ENCODE assay signal across 9 cellular contexts in the genomic region with DNA sequence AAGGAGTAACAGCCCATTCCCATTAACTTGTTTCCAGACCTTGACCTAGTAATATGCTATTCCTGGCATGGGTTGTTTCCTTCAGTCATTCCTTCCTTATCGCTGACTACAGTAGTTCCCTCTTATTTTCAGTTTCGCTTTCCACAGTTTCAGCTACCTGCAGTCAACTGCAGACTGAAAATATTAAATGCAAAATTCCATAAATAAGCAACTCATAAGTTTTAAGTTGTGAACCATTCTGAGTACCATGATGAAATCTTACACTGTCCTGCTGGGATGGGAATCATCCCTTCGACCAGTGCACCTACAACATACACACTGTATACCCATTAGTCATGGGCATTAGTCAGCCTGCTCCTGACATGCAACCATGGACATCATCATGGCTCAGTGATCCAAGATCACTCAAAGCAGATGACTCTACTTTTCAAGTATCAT.
DNase-seq lines count a peak whose midpoint lies in the region; ATAC-seq lines count a peak whose summit lies in the region.
"Had no signal": no experiment of that assay in that cellular context is flagged by ENCODE, and none has a peak within 500 bp of the region (broad histone marks: within the 10 kb centered on the region; RNA-seq: fewer than 3 reads in every experiment).

No MANE protein-coding gene starts in this region.

- peaks cover 2% of the 10 kb centered on the region for H3K27me3 Mint-ChIP-seq in activated CD4-positive, alpha-beta T cell treated with anti-CD3 and anti-CD28 coated beads, Interleukin-2, amount 10 ng/mL, durations not matched to agents 24 days and 14 days
- H3K27me3 Mint-ChIP-seq in T-helper 1 cell treated with Interleukin-12 subunit alpha and Interleukin-12 subunit beta and Interleukin-4 antibody, amounts not matched to agents 30 μg/mL and 1 μg/mL, for 36 hours (ENCODE audit: low read depth), result peaks cover 12% of the 10 kb centered on the region

- peaks cover 16% of the 10 kb centered on the region for H3K4me1 Mint-ChIP-seq in activated CD4-positive, alpha-beta T cell treated with anti-CD3 and anti-CD28 coated beads, Interleukin-2, amount 10 ng/mL, durations not matched to agents 24 days and 14 days
- peaks cover 19% of the 10 kb centered on the region for H3K4me1 Mint-ChIP-seq in T-helper 1 cell treated with Interleukin-12 subunit alpha and Interleukin-12 subunit beta and Interleukin-4 antibody, amounts not matched to agents 30 μg/mL and 1 μg/mL, for 36 hours (ENCODE audit: low read depth)

- no peaks in the 10 kb centered on the region for H3K27me3 ChIP-seq in subcutaneous abdominal adipose tissue (ENCODE audit: control insufficient read depth in 5 of 5, insufficient read depth in 4 of 5, low read length in 5 of 5)

- H3K4me3 Mint-ChIP-seq in activated CD4-positive, alpha-beta T cell treated with anti-CD3 and anti-CD28 coated beads, Interleukin-2, amount 10 ng/mL, durations not matched to agents 24 days and 14 days, result peak overlapping the region; percentile 70
- peak overlapping the region; percentile 67 for H3K4me3 Mint-ChIP-seq in T-helper 1 cell treated with Interleukin-12 subunit alpha and Interleukin-12 subunit beta and Interleukin-4 antibody, amounts not matched to agents 30 μg/mL and 1 μg/mL, for 36 hours

- H3K9me3 Mint-ChIP-seq in activated CD4-positive, alpha-beta T cell treated with anti-CD3 and anti-CD28 coated beads, Interleukin-2, amount 10 ng/mL, durations not matched to agents 24 days and 14 days, result no peaks in the 10 kb centered on the region
- H3K9me3 Mint-ChIP-seq in T-helper 1 cell treated with Interleukin-12 subunit alpha and Interleukin-12 subunit beta and Interleukin-4 antibody, amounts not matched to agents 30 μg/mL and 1 μg/mL, for 36 hours, result peaks cover 8% of the 10 kb centered on the region

- no peaks in the 10 kb centered on the region for H3K9me3 ChIP-seq in subcutaneous abdominal adipose tissue (ENCODE audit: control insufficient read depth in 5 of 5, low read length in 5 of 5)

- intact Hi-C loops in activated CD4-positive, alpha-beta T cell treated with anti-CD3 and anti-CD28 coated beads, Interleukin-2, amount 10 ng/mL, durations not matched to agents 24 days and 14 days (cut with micrococcal nuclease), result no loop called here

- peak overlapping the region in 3 of 5 donors; percentile 34 to 55 (median 41) for H3K4me3 ChIP-seq in subcutaneous abdominal adipose tissue (ENCODE audit: low read depth in 1 of 5, low read length in 5 of 5)

- ATAC-seq in HG02678 (IDR thresholded peaks at IDR 0.05; ENCODE audit: unreplicated experiment) (no peak), HG03025 (IDR thresholded peaks at IDR 0.05; ENCODE audit: low FRiP score, unreplicated experiment) (no peak)

- H3K36me3 Mint-ChIP-seq in activated CD4-positive, alpha-beta T cell treated with anti-CD3 and anti-CD28 coated beads, Interleukin-2, amount 10 ng/mL, durations not matched to agents 24 days and 14 days (ENCODE audit: low read depth), result no peaks in the 10 kb centered on the region
- H3K36me3 Mint-ChIP-seq in T-helper 1 cell treated with Interleukin-12 subunit alpha and Interleukin-12 subunit beta and Interleukin-4 antibody, amounts not matched to agents 30 μg/mL and 1 μg/mL, for 36 hours (ENCODE audit: low read depth), result peaks cover 5% of the 10 kb centered on the region

- H3K27ac Mint-ChIP-seq in activated CD4-positive, alpha-beta T cell treated with anti-CD3 and anti-CD28 coated beads, Interleukin-2, amount 10 ng/mL, durations not matched to agents 24 days and 14 days, result peak overlapping the region; percentile 12
- peak overlapping the region; percentile 57 for H3K27ac Mint-ChIP-seq in T-helper 1 cell treated with Interleukin-12 subunit alpha and Interleukin-12 subunit beta and Interleukin-4 antibody, amounts not matched to agents 30 μg/mL and 1 μg/mL, for 36 hours

- H3K9ac ChIP-seq in subcutaneous abdominal adipose tissue (ENCODE audit: low read length in 5 of 5), result no peak overlapping the region

- peaks cover 0 to 6% (median 0%) of the 10 kb centered on the region in 5 donors for H3K4me1 ChIP-seq in subcutaneous abdominal adipose tissue (ENCODE audit: control insufficient read depth in 5 of 5, insufficient read depth in 5 of 5, low read length in 5 of 5)

- DNase-seq in activated CD4-positive, alpha-beta T cell treated with anti-CD3 and anti-CD28 coated beads, Interleukin-2, amount 10 ng/mL, durations not matched to agents 24 days and 14 days, result peak; percentile 61
- no peak for DNase-seq in activated CD4-positive, alpha-beta T cell treated with anti-CD3 and anti-CD28 coated beads, Interleukin-2, amount 50 U/mL, for 4 hours
- peak; percentile 48 for DNase-seq in fibroblast of peridontal ligament (ENCODE audit: extremely low read depth)
- DNase-seq in cerebellum (ENCODE audit: low spot score), result no peak
- DNase-seq: SHP77 had no signal

- no peak overlapping the region for H3K27ac ChIP-seq in subcutaneous abdominal adipose tissue (ENCODE audit: low read depth, low read length)

- H3K36me3 ChIP-seq in subcutaneous abdominal adipose tissue (ENCODE audit: control insufficient read depth in 5 of 5, insufficient read depth in 5 of 5, low read length in 5 of 5), result peaks cover 0 to 4% (median 0%) of the 10 kb centered on the region in 5 donors

Comparison
In these comparisons a context has a peak if more than half of its experiments do, and no peak if none do; other contexts are left out.
1. DNase-seq: peak in activated CD4-positive, alpha-beta T cell treated with anti-CD3 and anti-CD28 coated beads, Interleukin-2, amount 10 ng/mL, durations not matched to agents 24 days and 14 days (single experiment) and fibroblast of peridontal ligament (single experiment); none in activated CD4-positive, alpha-beta T cell treated with anti-CD3 and anti-CD28 coated beads, Interleukin-2, amount 50 U/mL, for 4 hours (0 of 2) and cerebellum (single experiment).